In genomic region chr5:36173426-36173825, GRCh38 we compare ENCODE assay signal across 16 cellular contexts. TPM values are rescaled to one million over a fixed set of nuclear protein-coding genes. Genes with fewer than 3 reads are reported as not detected.
DNase-seq lines count a peak whose midpoint lies in the region; TF ChIP-seq lines count a peak whose summit lies in the region.
"Had no signal": no experiment of that assay in that cellular context is flagged by ENCODE, and none has a peak within 500 bp of the region (broad histone marks: within the 10 kb centered on the region; RNA-seq: fewer than 3 reads in every experiment).

No MANE protein-coding gene starts in this region.

- H3K27ac ChIP-seq in cingulate gyrus (ENCODE audit: low read depth, low read length) (peak overlapping the region; percentile 92), temporal lobe (ENCODE audit: low read depth, low read length) (peak overlapping the region; percentile 79)
- H3K27ac ChIP-seq: 22Rv1, BLaER1, HL-60 had no signal

- H3K4me3 ChIP-seq in foreskin fibroblast (ENCODE audit: low read depth in 1 of 2, low read length in 2 of 2): no peak overlapping the region
- H3K4me3 ChIP-seq: BLaER1, GM23338 had no signal

- peaks cover 12% of the 10 kb centered on the region for H3K4me1 Mint-ChIP-seq in activated CD4-positive, alpha-beta T cell treated with anti-CD3 and anti-CD28 coated beads, Interleukin-2, amount 10 ng/mL, durations not matched to agents 24 days and 14 days
- H3K4me1 Mint-ChIP-seq: GM23338 had no signal

- H3K36me3 Mint-ChIP-seq in activated CD4-positive, alpha-beta T cell treated with anti-CD3 and anti-CD28 coated beads, Interleukin-2, amount 10 ng/mL, durations not matched to agents 24 days and 14 days (ENCODE audit: low read depth): peaks cover 65% of the 10 kb centered on the region

- H3K27ac Mint-ChIP-seq in activated CD4-positive, alpha-beta T cell treated with anti-CD3 and anti-CD28 coated beads, Interleukin-2, amount 10 ng/mL, durations not matched to agents 24 days and 14 days: no peak overlapping the region

- intact Hi-C loops in activated CD4-positive, alpha-beta T cell treated with anti-CD3 and anti-CD28 coated beads, Interleukin-2, amount 10 ng/mL, durations not matched to agents 24 days and 14 days (cut with micrococcal nuclease): no loop called here

- DNase-seq in activated CD4-positive, alpha-beta T cell treated with anti-CD3 and anti-CD28 coated beads, Interleukin-2, amount 10 ng/mL, durations not matched to agents 24 days and 14 days: peak; percentile 14
- no peak for DNase-seq in activated CD4-positive, alpha-beta T cell treated with anti-CD3 and anti-CD28 coated beads, Interleukin-2, amount 50 U/mL, for 4 hours
- DNase-seq in midbrain (lab: John Stamatoyannopoulos, UW) (peak; percentile 64), GF-D8 (lab: John Stamatoyannopoulos, UW) (no peak), NCI-H187 (lab: John Stamatoyannopoulos, UW) (no peak), foreskin fibroblast (no peak)
- DNase-seq: AML-193; CD8-positive, alpha-beta memory T cell; DMS53; H7 had no signal

- no peaks in the 10 kb centered on the region for H3K9me3 Mint-ChIP-seq in activated CD4-positive, alpha-beta T cell treated with anti-CD3 and anti-CD28 coated beads, Interleukin-2, amount 10 ng/mL, durations not matched to agents 24 days and 14 days
- H3K9me3 Mint-ChIP-seq: CD8-positive, alpha-beta memory T cell; GM23338 had no signal

- H3K4me3 Mint-ChIP-seq in activated CD4-positive, alpha-beta T cell treated with anti-CD3 and anti-CD28 coated beads, Interleukin-2, amount 10 ng/mL, durations not matched to agents 24 days and 14 days: no peak overlapping the region
- H3K4me3 Mint-ChIP-seq: CD8-positive, alpha-beta memory T cell; GM23338 had no signal

- no peaks in the 10 kb centered on the region for H3K27me3 Mint-ChIP-seq in activated CD4-positive, alpha-beta T cell treated with anti-CD3 and anti-CD28 coated beads, Interleukin-2, amount 10 ng/mL, durations not matched to agents 24 days and 14 days
- H3K27me3 Mint-ChIP-seq: CD8-positive, alpha-beta memory T cell had no signal

- TF ChIP-seq CTCF in foreskin fibroblast (IDR thresholded peaks at IDR 0.05; ENCODE audit: low read depth, low read length): no peak

RNA-seq across cellular contexts. Expression of gene SKP2, which starts 21.5 kb away (rescaled TPM):
- 63.0 and 69.8 TPM in 2 replicates for total RNA-seq in activated CD4-positive, alpha-beta T cell treated with anti-CD3 and anti-CD28 coated beads, Interleukin-2, amount 10 ng/mL, durations not matched to agents 24 days and 14 days
- 13.5 TPM for total RNA-seq in temporal lobe

RNA-seq across cellular contexts. Expression of gene LMBRD2, which starts 21.7 kb away (rescaled TPM):
- total RNA-seq in activated CD4-positive, alpha-beta T cell treated with anti-CD3 and anti-CD28 coated beads, Interleukin-2, amount 10 ng/mL, durations not matched to agents 24 days and 14 days: 9.8 TPM in 2 replicates
- total RNA-seq in temporal lobe: 56.8 TPM

Comparison
In these comparisons a context has a peak if more than half of its experiments do, and no peak if none do; other contexts are left out.
1. DNase-seq: peak in activated CD4-positive, alpha-beta T cell treated with anti-CD3 and anti-CD28 coated beads, Interleukin-2, amount 10 ng/mL, durations not matched to agents 24 days and 14 days (single experiment) and midbrain (single experiment); none in activated CD4-positive, alpha-beta T cell treated with anti-CD3 and anti-CD28 coated beads, Interleukin-2, amount 50 U/mL, for 4 hours (0 of 2), GF-D8 (single experiment), NCI-H187 (0 of 2) and foreskin fibroblast (0 of 2).